In genomic region chr1:160193091-160193819, GRCh38 we compare ENCODE assay signal across 8 cellular contexts. TPM values are rescaled to one million over a fixed set of nuclear protein-coding genes. Genes with fewer than 3 reads are reported as not detected.
DNase-seq lines count a peak whose midpoint lies in the region; ATAC-seq and TF ChIP-seq lines count a peak whose summit lies in the region.

No MANE protein-coding gene starts in this region.

- H3K27me3 ChIP-seq in layer of hippocampus (ENCODE audit: control insufficient read depth, insufficient read depth, low read length) = no peaks in the 10 kb centered on the region

- no peaks in the 10 kb centered on the region for H3K4me1 Mint-ChIP-seq in activated CD4-positive, alpha-beta T cell treated with anti-CD3 and anti-CD28 coated beads for 36 hours
- peaks cover 10% of the 10 kb centered on the region for H3K4me1 Mint-ChIP-seq in chondrocyte (ENCODE audit: low read depth)

- no peak overlapping the region for H3K27ac Mint-ChIP-seq in activated CD4-positive, alpha-beta T cell treated with anti-CD3 and anti-CD28 coated beads for 36 hours
- H3K27ac Mint-ChIP-seq in chondrocyte (ENCODE audit: unreplicated experiment) = no peak overlapping the region

- CTCF ChIA-PET in activated CD4-positive, alpha-beta T cell treated with anti-CD3 and anti-CD28 coated beads for 36 hours (lab: Charles Lee) = interaction anchor here (0.5 to 3.4 kb wide), 23 partner anchors 9 to 221 kb away, joined by 3 to 44 read pairs (median 3); partner anchors contain the start of gene PEX19

- POLR2A ChIA-PET in activated CD4-positive, alpha-beta T cell treated with anti-CD3 and anti-CD28 coated beads for 36 hours (lab: Charles Lee) = no interaction called here

- H3K9me3 Mint-ChIP-seq in activated CD4-positive, alpha-beta T cell treated with anti-CD3 and anti-CD28 coated beads for 36 hours (ENCODE audit: low read depth) = no peaks in the 10 kb centered on the region
- no peaks in the 10 kb centered on the region for H3K9me3 Mint-ChIP-seq in chondrocyte (ENCODE audit: low read depth)

- H3K36me3 Mint-ChIP-seq in activated CD4-positive, alpha-beta T cell treated with anti-CD3 and anti-CD28 coated beads for 36 hours (ENCODE audit: low read depth) = no peaks in the 10 kb centered on the region
- no peaks in the 10 kb centered on the region for H3K36me3 Mint-ChIP-seq in chondrocyte (ENCODE audit: low read depth)

- intact Hi-C loops in activated CD4-positive, alpha-beta T cell treated with anti-CD3 and anti-CD28 coated beads for 36 hours (cut with DNase I, micrococcal nuclease) = loop anchor here (1.0 to 5.0 kb wide), 6 partner anchors 59 to 414 kb away; no protein-coding TSS in a partner anchor

- H3K27me3 Mint-ChIP-seq in activated CD4-positive, alpha-beta T cell treated with anti-CD3 and anti-CD28 coated beads for 36 hours = no peaks in the 10 kb centered on the region
- H3K27me3 Mint-ChIP-seq in chondrocyte (ENCODE audit: low read depth) = no peaks in the 10 kb centered on the region

- no peak overlapping the region for H3K4me3 Mint-ChIP-seq in activated CD4-positive, alpha-beta T cell treated with anti-CD3 and anti-CD28 coated beads for 36 hours
- H3K4me3 Mint-ChIP-seq in chondrocyte (ENCODE audit: unreplicated experiment) = no peak overlapping the region

- peak overlapping the region; percentile 21 for H3K27ac ChIP-seq in layer of hippocampus (ENCODE audit: low read depth, low read length)

- DNase-seq in EH (ENCODE audit: low read depth) (peak; percentile 91), NCI-H460 (ENCODE audit: extremely low read depth, low read depth) (peak; percentile 89), chondrocyte (ENCODE audit: low spot score) (no peak)
- DNase-seq in activated CD4-positive, alpha-beta T cell treated with anti-CD3 and anti-CD28 coated beads for 36 hours = peak; percentile 90
- peak; percentile 72 to 90 (median 80) for DNase-seq in stimulated activated CD4-positive, alpha-beta T cell treated with anti-CD3 and anti-CD28 coated beads, Interleukin-1b, Interleukin-23, amount 100 ng/mL, for 24 hours (ENCODE audit: low read depth in 4 of 4, low spot score in 1 of 4)

- peak; percentile 64 for ATAC-seq in HG03103 (IDR thresholded peaks at IDR 0.05; ENCODE audit: low read depth, unreplicated experiment)
- ATAC-seq in activated CD4-positive, alpha-beta T cell treated with anti-CD3 and anti-CD28 coated beads for 36 hours = peak; percentile 89
- no peak for ATAC-seq in GM18519 (IDR thresholded peaks at IDR 0.05; ENCODE audit: low FRiP score, unreplicated experiment)

- TF ChIP-seq CTCF in chondrocyte (IDR thresholded peaks at IDR 0.05) = peak; percentile 93

RNA-seq across cellular contexts. Expression of gene CASQ1, which starts 2.9 kb away (rescaled TPM):
- total RNA-seq in NCI-H460 (2014; rRNA removed; shearing (Covaris generic)) = not detected in 2 replicates
- polyA plus RNA-seq in NCI-H460 (2014; cell fraction: nucleus; rRNA removed) = not detected in 2 replicates
- total RNA-seq in activated CD4-positive, alpha-beta T cell treated with anti-CD3 and anti-CD28 coated beads for 36 hours = not detected
- 0.23 to 0.25 TPM in 2 of 3 replicates, not detected in the other for total RNA-seq in chondrocyte

RNA-seq across cellular contexts. Expression of gene PEA15, which starts 11.9 kb away (rescaled TPM):
- total RNA-seq in NCI-H460 (2014; rRNA removed; shearing (Covaris generic)) = 57.5 and 63.5 TPM in 2 replicates
- 29.0 and 44.6 TPM in 2 replicates for polyA plus RNA-seq in NCI-H460 (2014; cell fraction: nucleus; rRNA removed)
- 10 to 100 TPM; 42.5 to 63.4 TPM for total RNA-seq in activated CD4-positive, alpha-beta T cell treated with anti-CD3 and anti-CD28 coated beads for 36 hours
- 166 to 335 TPM (median 325 TPM) in 3 replicates for total RNA-seq in chondrocyte

RNA-seq across cellular contexts. Expression of gene ATP1A4, which starts 41.9 kb away (rescaled TPM):
- total RNA-seq in NCI-H460 (2014; rRNA removed; shearing (Covaris generic)) = not detected in 2 replicates
- polyA plus RNA-seq in NCI-H460 (2014; cell fraction: nucleus; rRNA removed) = not detected in 2 replicates
- total RNA-seq in activated CD4-positive, alpha-beta T cell treated with anti-CD3 and anti-CD28 coated beads for 36 hours = not detected
- total RNA-seq in chondrocyte = not detected in 3 replicates
